In genomic region chr12:4506870-4507269, GRCh38 we compare ENCODE assay signal across 10 cellular contexts.
A peak's percentile ranks its signal among the peaks of the same experiment; 100 is the strongest.
DNase-seq lines count a peak whose midpoint lies in the region; ATAC-seq lines count a peak whose summit lies in the region.
"Had no signal": no experiment of that assay in that cellular context is flagged by ENCODE, and none has a peak within 500 bp of the region (broad histone marks: within the 10 kb centered on the region; RNA-seq: fewer than 3 reads in every experiment).

No MANE protein-coding gene starts in this region.

- DNase-seq in GF-D8 (lab: John Stamatoyannopoulos, UW) (peak; percentile 11), KG1 (lab: John Stamatoyannopoulos, UW) (peak; percentile 39), epithelial cell of prostate (ENCODE audit: low read depth, low spot score) (peak; percentile 14), NCI-H1417 (lab: John Stamatoyannopoulos, UW) (no peak), SKM-1 treated with dmso at 0.1 percent for 144 hours (lab: John Stamatoyannopoulos, UW; ENCODE audit: unreplicated experiment) (no peak)

- no peaks in the 10 kb centered on the region for H3K9me3 Mint-ChIP-seq in stimulated activated memory B cell treated with anti-CD40 and anti-IgM and Interleukin-4, amounts not matched to agents 10 μg/mL and 1 μg/mL and 100 μg/mL, for 72 hours

- H3K27ac ChIP-seq in epithelial cell of prostate: no peak overlapping the region
- H3K27ac ChIP-seq: parathyroid adenoma had no signal

- ATAC-seq in GM21381 (IDR thresholded peaks at IDR 0.05; ENCODE audit: unreplicated experiment) (peak; percentile 84), HG03045 (IDR thresholded peaks at IDR 0.05; ENCODE audit: unreplicated experiment) (no peak)
- ATAC-seq in stimulated activated memory B cell treated with anti-CD40 and anti-IgM and Interleukin-4, amounts not matched to agents 10 μg/mL and 1 μg/mL and 100 μg/mL, for 72 hours: no peak
- ATAC-seq: HCT116 had no signal

- H3K4me3 Mint-ChIP-seq in stimulated activated memory B cell treated with anti-CD40 and anti-IgM and Interleukin-4, amounts not matched to agents 10 μg/mL and 1 μg/mL and 100 μg/mL, for 72 hours: no peak overlapping the region

- H3K4me1 Mint-ChIP-seq in stimulated activated memory B cell treated with anti-CD40 and anti-IgM and Interleukin-4, amounts not matched to agents 10 μg/mL and 1 μg/mL and 100 μg/mL, for 72 hours: peaks cover 11% of the 10 kb centered on the region

- no peak overlapping the region for H3K27ac Mint-ChIP-seq in stimulated activated memory B cell treated with anti-CD40 and anti-IgM and Interleukin-4, amounts not matched to agents 10 μg/mL and 1 μg/mL and 100 μg/mL, for 72 hours

- peaks cover 34% of the 10 kb centered on the region for H3K36me3 Mint-ChIP-seq in stimulated activated memory B cell treated with anti-CD40 and anti-IgM and Interleukin-4, amounts not matched to agents 10 μg/mL and 1 μg/mL and 100 μg/mL, for 72 hours

- H3K27me3 Mint-ChIP-seq in stimulated activated memory B cell treated with anti-CD40 and anti-IgM and Interleukin-4, amounts not matched to agents 10 μg/mL and 1 μg/mL and 100 μg/mL, for 72 hours: no peaks in the 10 kb centered on the region

Comparison
In these comparisons a context has a peak if more than half of its experiments do, and no peak if none do; other contexts are left out.
1. DNase-seq: peak in GF-D8 (single experiment), KG1 (single experiment) and epithelial cell of prostate (single experiment); none in NCI-H1417 (0 of 3) and SKM-1 treated with dmso at 0.1 percent for 144 hours (single experiment).